Comparison of ENCODE assay signal across 40 cellular contexts in the genomic region with DNA sequence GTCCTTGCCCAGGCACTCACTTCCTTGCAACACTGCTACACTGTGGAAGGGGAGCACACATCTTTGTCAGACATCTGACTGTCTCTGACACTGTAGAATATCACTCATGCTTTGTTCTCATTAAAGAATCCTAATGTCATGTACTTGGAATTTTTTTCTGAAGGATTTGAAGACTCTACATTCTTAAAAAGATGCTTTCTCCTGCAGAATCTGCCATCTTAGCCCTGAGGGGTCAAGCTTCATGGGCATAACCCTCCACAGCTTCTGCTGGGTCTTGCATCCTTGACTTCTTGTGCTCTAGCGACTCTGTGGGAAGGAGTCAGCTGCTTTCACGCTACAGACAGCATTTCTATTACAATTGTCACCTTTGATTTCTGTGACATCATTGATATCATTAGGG.
"Had no signal": no experiment of that assay in that cellular context is flagged by ENCODE, and none has a peak within 500 bp of the region (broad histone marks: within the 10 kb centered on the region; RNA-seq: fewer than 3 reads in every experiment).

No MANE protein-coding gene starts in this region.

- H3K9me3 Mint-ChIP-seq: activated naive CD4-positive, alpha-beta T cell treated with anti-CD3 and anti-CD28 coated beads for 36 hours; activated naive CD4-positive, alpha-beta T cell treated with anti-CD3 and anti-CD28 coated beads, Interleukin-2, amount 10 ng/mL, durations not matched to agents 7 days and 5 days; activated naive CD4-positive, alpha-beta T cell treated with anti-CD3 and anti-CD28 coated beads, Interleukin-2, amount 50 U/mL, for 24 hours; activated naive CD4-positive, alpha-beta T cell treated with anti-CD3 and anti-CD28 coated beads, Interleukin-2, amount 50 U/mL, for 72 hours; activated naive CD8-positive, alpha-beta T cell treated with anti-CD3 and anti-CD28 coated beads for 36 hours; activated naive CD8-positive, alpha-beta T cell treated with anti-CD3 and anti-CD28 coated beads, Interleukin-2, amount 10 ng/mL, durations not matched to agents 7 days and 5 days; activated naive CD8-positive, alpha-beta T cell treated with anti-CD3 and anti-CD28 coated beads, Interleukin-2, amount 50 U/mL, for 24 hours; activated T-cell treated with anti-CD3 and anti-CD28 coated beads, Interleukin-2, amount 50 U/mL, for 24 hours; activated T-cell treated with anti-CD3 and anti-CD28 coated beads, Interleukin-2, amount 50 U/mL, for 4 hours; activated T-cell treated with anti-CD3 and anti-CD28 coated beads, Interleukin-2, amount 50 U/mL, for 72 hours; activated T-helper 1 cell treated with anti-CD3 and anti-CD28 coated beads, Interleukin-12 subunit alpha, Interleukin-12 subunit beta, Interleukin-2, Interleukin-4 antibody, amounts not matched to agents 30 ng/mL and 10 ng/mL and 1 ng/mL, durations not matched to agents 14 hours and 24 hours and 36 hours; activated T-helper 2 cell treated with anti-CD3 and anti-CD28 coated beads, Interferon-gamma antibody, Interleukin-2, Interleukin-4, amounts not matched to agents 10 μg/mL and 5 μg/mL and 100 μg/mL, durations not matched to agents 14 hours and 24 hours and 36 hours; central memory CD8-positive, alpha-beta T cell had no signal

- H3K4me1 ChIP-seq: adrenal gland, ascending aorta, body of pancreas, breast epithelium had no signal

- FAIRE-seq: astrocyte, bronchial epithelial cell had no signal

- H3K4me1 Mint-ChIP-seq: activated naive CD4-positive, alpha-beta T cell treated with anti-CD3 and anti-CD28 coated beads, Interleukin-2, amount 10 ng/mL, durations not matched to agents 7 days and 5 days; activated naive CD4-positive, alpha-beta T cell treated with anti-CD3 and anti-CD28 coated beads, Interleukin-2, amount 50 U/mL, for 24 hours; activated naive CD8-positive, alpha-beta T cell treated with anti-CD3 and anti-CD28 coated beads for 36 hours; activated naive CD8-positive, alpha-beta T cell treated with anti-CD3 and anti-CD28 coated beads, Interleukin-2, amount 10 ng/mL, durations not matched to agents 7 days and 5 days; activated naive CD8-positive, alpha-beta T cell treated with anti-CD3 and anti-CD28 coated beads, Interleukin-2, amount 50 U/mL, for 24 hours; activated T-helper 17 cell treated with anti-CD3 and anti-CD28 coated beads, Interleukin-2, amount 50 U/mL, for 72 hours; central memory CD8-positive, alpha-beta T cell had no signal

- H3K27me3 Mint-ChIP-seq: activated naive CD4-positive, alpha-beta T cell treated with anti-CD3 and anti-CD28 coated beads, Interleukin-2, amount 10 ng/mL, durations not matched to agents 7 days and 5 days had no signal

- H3K4me3 Mint-ChIP-seq: activated naive CD4-positive, alpha-beta T cell treated with anti-CD3 and anti-CD28 coated beads for 36 hours; activated naive CD4-positive, alpha-beta T cell treated with anti-CD3 and anti-CD28 coated beads, Interleukin-2, amount 10 ng/mL, durations not matched to agents 7 days and 5 days; activated naive CD4-positive, alpha-beta T cell treated with anti-CD3 and anti-CD28 coated beads, Interleukin-2, amount 50 U/mL, for 24 hours; activated naive CD8-positive, alpha-beta T cell; activated naive CD8-positive, alpha-beta T cell treated with anti-CD3 and anti-CD28 coated beads for 36 hours; activated naive CD8-positive, alpha-beta T cell treated with anti-CD3 and anti-CD28 coated beads, Interleukin-2, amount 10 ng/mL, durations not matched to agents 7 days and 5 days; activated naive CD8-positive, alpha-beta T cell treated with anti-CD3 and anti-CD28 coated beads, Interleukin-2, amount 50 U/mL, for 24 hours; activated T-cell treated with anti-CD3 and anti-CD28 coated beads, Interleukin-2, amount 50 U/mL, for 24 hours; activated T-cell treated with anti-CD3 and anti-CD28 coated beads, Interleukin-2, amount 50 U/mL, for 4 hours; activated T-cell treated with anti-CD3 and anti-CD28 coated beads, Interleukin-2, amount 50 U/mL, for 72 hours; activated T-helper 1 cell treated with anti-CD3 and anti-CD28 coated beads, Interleukin-12 subunit alpha, Interleukin-12 subunit beta, Interleukin-2, Interleukin-4 antibody, amounts not matched to agents 30 ng/mL and 10 ng/mL and 1 ng/mL, durations not matched to agents 14 hours and 24 hours and 36 hours; activated T-helper 17 cell treated with anti-CD3 and anti-CD28 coated beads, Interleukin-2, amount 50 U/mL, for 72 hours; brain; central memory CD8-positive, alpha-beta T cell had no signal

- ATAC-seq: activated naive CD4-positive, alpha-beta T cell treated with anti-CD3 and anti-CD28 coated beads, Interleukin-2, amount 50 U/mL, for 72 hours; activated naive CD8-positive, alpha-beta T cell treated with anti-CD3 and anti-CD28 coated beads, Interleukin-2, amount 50 U/mL, for 24 hours; activated T-cell treated with anti-CD3 and anti-CD28 coated beads, Interleukin-2, amount 50 U/mL, for 4 hours; activated T-cell treated with anti-CD3 and anti-CD28 coated beads, Interleukin-2, amount 50 U/mL, for 72 hours; activated T-helper 17 cell treated with anti-CD3 and anti-CD28 coated beads, Interleukin-2, amount 50 U/mL, for 72 hours; body of pancreas had no signal

- H3K27ac Mint-ChIP-seq: activated naive CD4-positive, alpha-beta T cell treated with anti-CD3 and anti-CD28 coated beads for 36 hours; activated naive CD4-positive, alpha-beta T cell treated with anti-CD3 and anti-CD28 coated beads, Interleukin-2, amount 10 ng/mL, durations not matched to agents 7 days and 5 days; activated naive CD4-positive, alpha-beta T cell treated with anti-CD3 and anti-CD28 coated beads, Interleukin-2, amount 50 U/mL, for 24 hours; activated naive CD4-positive, alpha-beta T cell treated with anti-CD3 and anti-CD28 coated beads, Interleukin-2, amount 50 U/mL, for 72 hours; activated naive CD8-positive, alpha-beta T cell; activated naive CD8-positive, alpha-beta T cell treated with anti-CD3 and anti-CD28 coated beads for 36 hours; activated naive CD8-positive, alpha-beta T cell treated with anti-CD3 and anti-CD28 coated beads, Interleukin-2, amount 10 ng/mL, durations not matched to agents 7 days and 5 days; activated naive CD8-positive, alpha-beta T cell treated with anti-CD3 and anti-CD28 coated beads, Interleukin-2, amount 50 U/mL, for 24 hours; activated T-cell treated with anti-CD3 and anti-CD28 coated beads, Interleukin-2, amount 50 U/mL, for 24 hours; activated T-cell treated with anti-CD3 and anti-CD28 coated beads, Interleukin-2, amount 50 U/mL, for 72 hours; activated T-helper 1 cell treated with anti-CD3 and anti-CD28 coated beads, Interleukin-12 subunit alpha, Interleukin-12 subunit beta, Interleukin-2, Interleukin-4 antibody, amounts not matched to agents 30 ng/mL and 10 ng/mL and 1 ng/mL, durations not matched to agents 14 hours and 24 hours and 36 hours; activated T-helper 17 cell treated with anti-CD3 and anti-CD28 coated beads, Interleukin-2, amount 50 U/mL, for 72 hours; activated T-helper 2 cell treated with anti-CD3 and anti-CD28 coated beads, Interferon-gamma antibody, Interleukin-2, Interleukin-4, amounts not matched to agents 10 μg/mL and 5 μg/mL and 100 μg/mL, durations not matched to agents 14 hours and 24 hours and 36 hours; brain had no signal

- H3K27me3 ChIP-seq: ascending aorta, body of pancreas, brain microvascular endothelial cell, breast epithelium, cardiac muscle cell had no signal

- DNase-seq: activated effector memory CD4-positive, alpha-beta T cell treated with anti-CD3 and anti-CD28 coated beads, Interleukin-2, amount 50 U/mL, for 16 hours; activated effector memory CD4-positive, alpha-beta T cell treated with Interleukin-2 at 50 U/mL for 16 hours; activated gamma-delta T cell; activated gamma-delta T cell treated with Interleukin-2 at 50 U/mL for 16 hours; activated naive CD4-positive, alpha-beta T cell; activated naive CD4-positive, alpha-beta T cell treated with anti-CD3 and anti-CD28 coated beads for 36 hours; activated naive CD4-positive, alpha-beta T cell treated with anti-CD3 and anti-CD28 coated beads, Interleukin-2, amount 10 ng/mL, durations not matched to agents 7 days and 5 days; activated naive CD4-positive, alpha-beta T cell treated with anti-CD3 and anti-CD28 coated beads, Interleukin-2, amount 50 U/mL, for 16 hours; activated naive CD4-positive, alpha-beta T cell treated with Interleukin-2 at 50 U/mL for 16 hours; activated naive CD8-positive, alpha-beta T cell treated with anti-CD3 and anti-CD28 coated beads for 36 hours; activated naive CD8-positive, alpha-beta T cell treated with anti-CD3 and anti-CD28 coated beads, Interleukin-2, amount 10 ng/mL, durations not matched to agents 7 days and 5 days; activated naive CD8-positive, alpha-beta T cell treated with anti-CD3 and anti-CD28 coated beads, Interleukin-2, amount 50 U/mL, for 24 hours; activated T-cell treated with anti-CD3 and anti-CD28 coated beads, Interleukin-2, amount 50 U/mL, for 1 hour; activated T-cell treated with anti-CD3 and anti-CD28 coated beads, Interleukin-2, amount 50 U/mL, for 24 hours; activated T-cell treated with anti-CD3 and anti-CD28 coated beads, Interleukin-2, amount 50 U/mL, for 4 hours; activated T-cell treated with anti-CD3 and anti-CD28 coated beads, Interleukin-2, amount 50 U/mL, for 48 hours; activated T-cell treated with anti-CD3 and anti-CD28 coated beads, Interleukin-2, amount 50 U/mL, for 72 hours; adrenal gland; amniotic stem cell; amygdala; anterior cingulate cortex; aorta; body of pancreas; brain microvascular endothelial cell; caudate nucleus; central memory CD4-positive, alpha-beta T cell; cerebellar nuclear complex had no signal

- H3K36me3 Mint-ChIP-seq: activated naive CD4-positive, alpha-beta T cell treated with anti-CD3 and anti-CD28 coated beads, Interleukin-2, amount 10 ng/mL, durations not matched to agents 7 days and 5 days; activated naive CD4-positive, alpha-beta T cell treated with anti-CD3 and anti-CD28 coated beads, Interleukin-2, amount 50 U/mL, for 24 hours; activated naive CD4-positive, alpha-beta T cell treated with anti-CD3 and anti-CD28 coated beads, Interleukin-2, amount 50 U/mL, for 72 hours; activated naive CD8-positive, alpha-beta T cell; activated naive CD8-positive, alpha-beta T cell treated with anti-CD3 and anti-CD28 coated beads for 36 hours; activated naive CD8-positive, alpha-beta T cell treated with anti-CD3 and anti-CD28 coated beads, Interleukin-2, amount 10 ng/mL, durations not matched to agents 7 days and 5 days had no signal

- H3K36me3 ChIP-seq: adrenal gland, ascending aorta, brain microvascular endothelial cell, breast epithelium, cardiac muscle cell had no signal

- H3K4me3 ChIP-seq: adrenal gland, ascending aorta, body of pancreas, breast epithelium, cardiac muscle cell had no signal

- H3K9me3 ChIP-seq: adrenal gland, ascending aorta, body of pancreas, breast epithelium had no signal

- H3K27ac ChIP-seq: adrenal gland, ascending aorta, body of pancreas, brain microvascular endothelial cell, breast epithelium, cardiac muscle cell had no signal
